In the genomic region with DNA sequence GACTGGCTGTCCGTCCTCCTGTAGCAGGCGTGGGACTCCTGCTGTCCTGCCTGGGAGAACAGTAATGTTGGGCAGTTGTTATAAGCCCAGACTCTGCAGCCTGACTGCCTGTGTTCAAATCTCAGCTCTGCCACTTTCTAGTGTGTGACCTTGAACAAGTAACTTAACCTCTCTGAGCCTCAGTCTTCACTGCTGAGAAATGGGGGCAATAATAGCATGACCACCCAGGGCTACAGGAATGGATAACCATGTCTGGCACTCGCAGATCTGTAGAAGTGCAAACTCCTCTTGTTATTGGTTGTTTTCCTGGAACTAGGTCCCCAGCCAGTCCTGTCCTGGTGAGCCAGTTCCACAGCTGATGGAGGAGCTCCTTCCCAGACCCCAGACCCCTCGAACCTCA, we compare ENCODE assay signal across 2 cellular contexts.
A peak's percentile ranks its signal among the peaks of the same experiment; 100 is the strongest.
TF ChIP-seq lines count a peak whose summit lies in the region.

No MANE protein-coding gene starts in this region.

TF ChIP-seq in HepG2, 621 proteins besides CTCF, POLR2A, EP300 and RAD21:
- TF ChIP-seq, protein P1, sequence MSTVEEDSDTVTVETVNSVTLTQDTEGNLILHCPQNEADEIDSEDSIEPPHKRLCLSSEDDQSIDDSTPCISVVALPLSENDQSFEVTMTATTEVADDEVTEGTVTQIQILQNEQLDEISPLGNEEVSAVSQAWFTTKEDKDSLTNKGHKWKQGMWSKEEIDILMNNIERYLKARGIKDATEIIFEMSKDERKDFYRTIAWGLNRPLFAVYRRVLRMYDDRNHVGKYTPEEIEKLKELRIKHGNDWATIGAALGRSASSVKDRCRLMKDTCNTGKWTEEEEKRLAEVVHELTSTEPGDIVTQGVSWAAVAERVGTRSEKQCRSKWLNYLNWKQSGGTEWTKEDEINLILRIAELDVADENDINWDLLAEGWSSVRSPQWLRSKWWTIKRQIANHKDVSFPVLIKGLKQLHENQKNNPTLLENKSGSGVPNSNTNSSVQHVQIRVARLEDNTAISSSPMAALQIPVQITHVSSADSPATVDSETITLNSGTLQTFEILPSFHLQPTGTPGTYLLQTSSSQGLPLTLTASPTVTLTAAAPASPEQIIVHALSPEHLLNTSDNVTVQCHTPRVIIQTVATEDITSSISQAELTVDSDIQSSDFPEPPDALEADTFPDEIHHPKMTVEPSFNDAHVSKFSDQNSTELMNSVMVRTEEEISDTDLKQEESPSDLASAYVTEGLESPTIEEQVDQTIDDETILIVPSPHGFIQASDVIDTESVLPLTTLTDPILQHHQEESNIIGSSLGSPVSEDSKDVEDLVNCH (CRISPR knock-in tag; IDR thresholded peaks at IDR 0.05), result no peak
- TF ChIP-seq, protein P2, sequence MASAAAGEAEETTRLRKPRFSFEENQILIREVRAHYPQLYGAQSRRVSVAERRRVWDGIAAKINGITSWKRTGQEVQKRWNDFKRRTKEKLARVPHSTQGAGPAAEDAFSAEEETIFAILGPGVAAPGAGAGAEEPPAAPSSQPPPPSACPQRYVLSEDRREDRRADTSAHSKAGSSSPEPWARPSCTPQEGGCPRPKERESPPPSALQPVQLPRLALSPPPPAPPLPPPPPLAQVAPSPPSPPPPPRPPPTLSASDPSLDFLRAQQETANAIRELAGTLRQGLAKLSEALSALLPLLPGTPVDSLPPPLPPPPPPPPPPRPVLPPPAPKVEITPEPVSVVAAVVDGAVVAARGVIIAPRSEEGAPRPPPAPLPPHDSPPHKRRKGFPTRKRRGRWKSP (CRISPR knock-in tag; IDR thresholded peaks at IDR 0.05), result no peak
- TF ChIP-seq ZNF629 (CRISPR knock-in tag; conservative IDR thresholded peaks at IDR 0.05) (peak; percentile 73), YY1 (IDR thresholded peaks at IDR 0.05; ENCODE audit: insufficient read depth, insufficient replicate concordance, low read depth, low read length) (no peak), ZNF207 (IDR thresholded peaks at IDR 0.05; ENCODE audit: borderline replicate concordance) (no peak)
- TF ChIP-seq, protein P3, sequence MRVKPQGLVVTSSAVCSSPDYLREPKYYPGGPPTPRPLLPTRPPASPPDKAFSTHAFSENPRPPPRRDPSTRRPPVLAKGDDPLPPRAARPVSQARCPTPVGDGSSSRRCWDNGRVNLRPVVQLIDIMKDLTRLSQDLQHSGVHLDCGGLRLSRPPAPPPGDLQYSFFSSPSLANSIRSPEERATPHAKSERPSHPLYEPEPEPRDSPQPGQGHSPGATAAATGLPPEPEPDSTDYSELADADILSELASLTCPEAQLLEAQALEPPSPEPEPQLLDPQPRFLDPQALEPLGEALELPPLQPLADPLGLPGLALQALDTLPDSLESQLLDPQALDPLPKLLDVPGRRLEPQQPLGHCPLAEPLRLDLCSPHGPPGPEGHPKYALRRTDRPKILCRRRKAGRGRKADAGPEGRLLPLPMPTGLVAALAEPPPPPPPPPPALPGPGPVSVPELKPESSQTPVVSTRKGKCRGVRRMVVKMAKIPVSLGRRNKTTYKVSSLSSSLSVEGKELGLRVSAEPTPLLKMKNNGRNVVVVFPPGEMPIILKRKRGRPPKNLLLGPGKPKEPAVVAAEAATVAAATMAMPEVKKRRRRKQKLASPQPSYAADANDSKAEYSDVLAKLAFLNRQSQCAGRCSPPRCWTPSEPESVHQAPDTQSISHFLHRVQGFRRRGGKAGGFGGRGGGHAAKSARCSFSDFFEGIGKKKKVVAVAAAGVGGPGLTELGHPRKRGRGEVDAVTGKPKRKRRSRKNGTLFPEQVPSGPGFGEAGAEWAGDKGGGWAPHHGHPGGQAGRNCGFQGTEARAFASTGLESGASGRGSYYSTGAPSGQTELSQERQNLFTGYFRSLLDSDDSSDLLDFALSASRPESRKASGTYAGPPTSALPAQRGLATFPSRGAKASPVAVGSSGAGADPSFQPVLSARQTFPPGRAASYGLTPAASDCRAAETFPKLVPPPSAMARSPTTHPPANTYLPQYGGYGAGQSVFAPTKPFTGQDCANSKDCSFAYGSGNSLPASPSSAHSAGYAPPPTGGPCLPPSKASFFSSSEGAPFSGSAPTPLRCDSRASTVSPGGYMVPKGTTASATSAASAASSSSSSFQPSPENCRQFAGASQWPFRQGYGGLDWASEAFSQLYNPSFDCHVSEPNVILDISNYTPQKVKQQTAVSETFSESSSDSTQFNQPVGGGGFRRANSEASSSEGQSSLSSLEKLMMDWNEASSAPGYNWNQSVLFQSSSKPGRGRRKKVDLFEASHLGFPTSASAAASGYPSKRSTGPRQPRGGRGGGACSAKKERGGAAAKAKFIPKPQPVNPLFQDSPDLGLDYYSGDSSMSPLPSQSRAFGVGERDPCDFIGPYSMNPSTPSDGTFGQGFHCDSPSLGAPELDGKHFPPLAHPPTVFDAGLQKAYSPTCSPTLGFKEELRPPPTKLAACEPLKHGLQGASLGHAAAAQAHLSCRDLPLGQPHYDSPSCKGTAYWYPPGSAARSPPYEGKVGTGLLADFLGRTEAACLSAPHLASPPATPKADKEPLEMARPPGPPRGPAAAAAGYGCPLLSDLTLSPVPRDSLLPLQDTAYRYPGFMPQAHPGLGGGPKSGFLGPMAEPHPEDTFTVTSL (CRISPR knock-in tag; IDR thresholded peaks at IDR 0.05; ENCODE audit: borderline replicate concordance), result no peak

TF ChIP-seq in H1, 55 proteins besides CTCF, POLR2A, EP300 and RAD21:
- peak; percentile 73; the same call in 1 of the 2 replicates for TF ChIP-seq KDM1A (IDR thresholded peaks at IDR 0.05; ENCODE audit: borderline replicate concordance, low read length)
- TF ChIP-seq, protein P4, sequence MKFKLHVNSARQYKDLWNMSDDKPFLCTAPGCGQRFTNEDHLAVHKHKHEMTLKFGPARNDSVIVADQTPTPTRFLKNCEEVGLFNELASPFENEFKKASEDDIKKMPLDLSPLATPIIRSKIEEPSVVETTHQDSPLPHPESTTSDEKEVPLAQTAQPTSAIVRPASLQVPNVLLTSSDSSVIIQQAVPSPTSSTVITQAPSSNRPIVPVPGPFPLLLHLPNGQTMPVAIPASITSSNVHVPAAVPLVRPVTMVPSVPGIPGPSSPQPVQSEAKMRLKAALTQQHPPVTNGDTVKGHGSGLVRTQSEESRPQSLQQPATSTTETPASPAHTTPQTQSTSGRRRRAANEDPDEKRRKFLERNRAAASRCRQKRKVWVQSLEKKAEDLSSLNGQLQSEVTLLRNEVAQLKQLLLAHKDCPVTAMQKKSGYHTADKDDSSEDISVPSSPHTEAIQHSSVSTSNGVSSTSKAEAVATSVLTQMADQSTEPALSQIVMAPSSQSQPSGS (IDR thresholded peaks at IDR 0.05; ENCODE audit: low read length), result no peak
